In genomic region chr13:32315255-32316029, GRCh38 we compare ENCODE assay signal across 8 cellular contexts. TPM values are rescaled to one million over a fixed set of nuclear protein-coding genes. Genes with fewer than 3 reads are reported as not detected.
A peak's percentile ranks its signal among the peaks of the same experiment; 100 is the strongest.
DNase-seq lines count a peak whose midpoint lies in the region; TF ChIP-seq lines count a peak whose summit lies in the region.

BRCA2 (plus strand) TSS chr13:32315508; CDS start chr13:32316461, 953 bp downstream.
ZAR1L (minus strand) TSS chr13:32315363; CDS start chr13:32311925, 3,438 bp downstream.

- H3K27me3 ChIP-seq in HAP-1 (ENCODE audit: low read depth) (no peaks in the 10 kb centered on the region), MG63 (no peaks in the 10 kb centered on the region), suprapubic skin (no peaks in the 10 kb centered on the region)

- peak within 1 kb of the TSS; percentile 67 for H3K4me3 ChIP-seq in HAP-1
- peak within 1 kb of the TSS; percentile 77 for H3K4me3 ChIP-seq in MG63
- H3K4me3 ChIP-seq in suprapubic skin: peak within 1 kb of the TSS; percentile 94

- TF ChIP-seq POLR2A in suprapubic skin (IDR thresholded peaks at IDR 0.05): peak in 1 of 2 donors; percentile 71

- in situ Hi-C loops in HAP-1 (cut with MboI; ENCODE audit: low sequenced_read_pairs): loop anchor here (10.0 kb wide), 1 partner anchor 411 kb away; no protein-coding TSS in a partner anchor

- DNase-seq in GM03348 (ENCODE audit: low spot score) (peak; percentile 93), HAP-1 (ENCODE audit: low spot score in 2 of 2) (peak; percentile 94 to 97), MG63 (peak; percentile 93), SK-N-DZ (ENCODE audit: low spot score) (peak; percentile 89), globus pallidus (ENCODE audit: low spot score) (peak; percentile 83), occipital lobe (lab: John Stamatoyannopoulos, UW) (peak; percentile 84), suprapubic skin (ENCODE audit: low spot score in 2 of 2) (peak; percentile 92 to 96)
- DNase-seq in activated naive CD4-positive, alpha-beta T cell treated with anti-CD3 and anti-CD28 coated beads, Interleukin-2, amount 50 U/mL, for 16 hours: peak; percentile 90

- peak within 1 kb of the TSS; percentile 97 for H3K27ac ChIP-seq in suprapubic skin

- H3K4me1 ChIP-seq in HAP-1 (peaks cover 22% of the 10 kb centered on the region), suprapubic skin (peaks cover 18% of the 10 kb centered on the region)

- H3K36me3 ChIP-seq in HAP-1 (replicated peaks): peaks cover 20% of the 10 kb centered on the region
- H3K36me3 ChIP-seq in MG63: peaks cover 22% of the 10 kb centered on the region
- no peaks in the 10 kb centered on the region for H3K36me3 ChIP-seq in suprapubic skin

- WGBS in suprapubic skin: 0% methylated on average over 26 of the region's 60 CpGs

- H3K9me3 ChIP-seq in HAP-1: no peaks in the 10 kb centered on the region
- H3K9me3 ChIP-seq in MG63: no peaks in the 10 kb centered on the region
- no peaks in the 10 kb centered on the region for H3K9me3 ChIP-seq in suprapubic skin

- TF ChIP-seq CTCF in suprapubic skin (IDR thresholded peaks at IDR 0.05): no peak

- no peak for TF ChIP-seq EP300 in suprapubic skin (IDR thresholded peaks at IDR 0.05)

RNA-seq across cellular contexts. Expression of gene BRCA2, which starts in this region (rescaled TPM):
- 6.1 and 11.2 TPM in 2 replicates for total RNA-seq in MG63 (2014; rRNA removed; shearing (Covaris generic); ENCODE audit: low replicate concordance)
- polyA plus RNA-seq in SK-N-DZ (2014; cell fraction: cytosol; rRNA removed): 6.0 and 7.9 TPM in 2 replicates
- polyA plus RNA-seq in SK-N-DZ (2014; cell fraction: nucleus; rRNA removed): 12.9 and 19.3 TPM in 2 replicates
- total RNA-seq in occipital lobe: 2.3 TPM
- total RNA-seq in suprapubic skin: 1 to 10 TPM; 1.5 to 5.6 (median 2.0) TPM

RNA-seq across cellular contexts. Expression of gene ZAR1L, which starts in this region (rescaled TPM):
- not detected in 2 replicates for total RNA-seq in MG63 (2014; rRNA removed; shearing (Covaris generic); ENCODE audit: low replicate concordance)
- 0.12 TPM in 1 of 2 replicates, not detected in the other for polyA plus RNA-seq in SK-N-DZ (2014; cell fraction: cytosol; rRNA removed)
- polyA plus RNA-seq in SK-N-DZ (2014; cell fraction: nucleus; rRNA removed): 0.17 and 0.30 TPM in 2 replicates
- total RNA-seq in occipital lobe: not detected
- total RNA-seq in suprapubic skin: not detected

Comparison
In these comparisons a context has a peak if more than half of its experiments do, and no peak if none do; other contexts are left out.
1. Peak in every context shown above with its lines: DNase-seq, H3K4me3 ChIP-seq and H3K27ac ChIP-seq.